10 cellular contexts compared by ENCODE assay signal in genomic region chr12:14284189-14284722, GRCh38.
DNase-seq lines count a peak whose midpoint lies in the region; ATAC-seq, FAIRE-seq and TF ChIP-seq lines count a peak whose summit lies in the region.
"Had no signal": no experiment of that assay in that cellular context is flagged by ENCODE, and none has a peak within 500 bp of the region (broad histone marks: within the 10 kb centered on the region; RNA-seq: fewer than 3 reads in every experiment).

No MANE protein-coding gene starts in this region.

- CTCF ChIA-PET in K562 (lab: Yijun Ruan, JAX; ENCODE audit: low intra/inter-chr PET ratio): no interaction called here
- CTCF ChIA-PET in CD4-positive, alpha-beta memory T cell (lab: Charles Lee; ENCODE audit: partially characterized antibody): interaction anchor here (1.0 to 1.1 kb wide), 2 partner anchors 9 to 345 kb away, joined by 3 read pairs; no protein-coding TSS in a partner anchor

- peak overlapping the region; percentile 47 for H3K4me2 ChIP-seq in K562 (ENCODE audit: insufficient read depth, low read length)

- TF ChIP-seq POLR2A in K562 (conservative IDR thresholded peaks at IDR 0.05) (0 out of 2 replicates have a peak, but pooled peaks have one; percentile 28), ovary (IDR thresholded peaks at IDR 0.05) (no peak)

- peak; percentile 20 to 40 (median 38); a peak in 4 of 6 replicates for TF ChIP-seq CTCF in K562 (IDR thresholded peaks at IDR 0.05 in 2 of 3, conservative IDR thresholded peaks at IDR 0.05 in 1 of 3; ENCODE audit: insufficient read depth in 2 of 3, low read depth in 1 of 3, low read length in 3 of 3)
- peak in 1 of 3 donors; percentile 37 for TF ChIP-seq CTCF in ovary (IDR thresholded peaks at IDR 0.05)

- H3K9me3 Mint-ChIP-seq in CD4-positive, alpha-beta memory T cell: peaks cover 0 to 24% (median 11%) of the 10 kb centered on the region in 8 donors

- H2AFZ ChIP-seq in K562 (ENCODE audit: low read depth, low read length): peak overlapping the region; percentile 92

- peak; percentile 25; the same call in 1 of the 2 replicates for TF ChIP-seq EP300 in K562 (IDR thresholded peaks at IDR 0.05; ENCODE audit: low read length)
- TF ChIP-seq EP300 in ovary (IDR thresholded peaks at IDR 0.05): peak; percentile 9

- H3K9ac ChIP-seq in K562 (ENCODE audit: insufficient read depth in 1 of 2, low read depth in 2 of 2, low read length in 2 of 2): peak overlapping the region in 1 of 2 experiments; percentile 42; a peak in 2 of 4 replicates

- H3K4me3 ChIP-seq in K562 (no peak overlapping the region), ovary (no peak overlapping the region)
- H3K4me3 ChIP-seq in CD4-positive, alpha-beta memory T cell (ENCODE audit: low read length in 2 of 2): no peak overlapping the region

- FAIRE-seq in K562 (lab: Jason Lieb, UNC) (peak; percentile 95), RCC 7860 (lab: Jason Lieb, UNC) (no peak), HTR-8/SVneo (lab: Jason Lieb, UNC) (no peak)

- H3K27me3 ChIP-seq in K562 (ENCODE audit: control insufficient read depth in 2 of 2, insufficient read depth in 2 of 2, low read length in 2 of 2) (no peaks in the 10 kb centered on the region), ovary (no peaks in the 10 kb centered on the region)
- H3K27me3 ChIP-seq in CD4-positive, alpha-beta memory T cell (ENCODE audit: insufficient read depth, low read length): no peaks in the 10 kb centered on the region
- H3K27me3 ChIP-seq: neutrophil had no signal

- intact Hi-C loops in K562 (cut with micrococcal nuclease) (loop anchor here (1.0 kb wide), 1 partner anchor 26 kb away; no protein-coding TSS in a partner anchor), ovary (cut with DNase I) (loop anchor here in 1 of 4 donors (2.0 kb wide), 1 partner anchor 23 kb away; no protein-coding TSS in a partner anchor), head of caudate nucleus (cut with DNase I) (no loop called here)
- intact Hi-C loops in CD4-positive, alpha-beta memory T cell (cut with micrococcal nuclease): no loop called here

- no peaks in the 10 kb centered on the region for H3K36me3 ChIP-seq in K562 (ENCODE audit: control insufficient read depth, insufficient read depth, low read length)
- no peaks in the 10 kb centered on the region for H3K36me3 ChIP-seq in ovary
- H3K36me3 ChIP-seq in CD4-positive, alpha-beta memory T cell (ENCODE audit: insufficient read depth, low read length): no peaks in the 10 kb centered on the region
- H3K36me3 ChIP-seq: neutrophil had no signal

- peak overlapping the region in 1 of 7 donors; percentile 48 for H3K27ac Mint-ChIP-seq in CD4-positive, alpha-beta memory T cell

- H3K27ac ChIP-seq in K562 (ENCODE audit: extremely low read depth, low read depth, low read length) (peak overlapping the region; percentile 82), ovary (peak overlapping the region in 1 of 2 donors; percentile 66)
- H3K27ac ChIP-seq in CD4-positive, alpha-beta memory T cell (ENCODE audit: low read depth, low read length): no peak overlapping the region
- H3K27ac ChIP-seq: neutrophil had no signal

- no peaks in the 10 kb centered on the region for H3K9me1 ChIP-seq in K562 (ENCODE audit: control insufficient read depth, insufficient read depth, low read length)

- H3K36me3 Mint-ChIP-seq in CD4-positive, alpha-beta memory T cell: peaks cover 0 to 4% of the 10 kb centered on the region in 2 donors

- H3K79me2 ChIP-seq in K562 (ENCODE audit: control insufficient read depth, insufficient read depth, low read length): no peaks in the 10 kb centered on the region

- H3K4me1 ChIP-seq in K562 (replicated peaks in 1 of 2; ENCODE audit: control insufficient read depth in 2 of 2, insufficient read depth in 2 of 2, low read length in 2 of 2) (peaks cover 8 to 18% of the 10 kb centered on the region in 2 experiments; a peak in 4 of 5 replicates), ovary (ENCODE audit: insufficient read depth) (peaks cover 3% of the 10 kb centered on the region)
- no peaks in the 10 kb centered on the region for H3K4me1 ChIP-seq in CD4-positive, alpha-beta memory T cell (ENCODE audit: insufficient read depth, low read length)

- H3K9me3 ChIP-seq in K562 (replicated peaks; ENCODE audit: control insufficient read depth, insufficient read depth, low read depth, low read length) (peaks cover 6% of the 10 kb centered on the region), ovary (no peaks in the 10 kb centered on the region)
- H3K9me3 ChIP-seq in CD4-positive, alpha-beta memory T cell (ENCODE audit: control insufficient read depth in 1 of 2, low read length in 2 of 2): peaks cover 0 to 6% of the 10 kb centered on the region in 2 donors

- POLR2A ChIA-PET in K562 (lab: Yijun Ruan, JAX): interaction anchor here (0.9 to 1.5 kb wide), 4 partner anchors 8 to 81 kb away, joined by 3 to 7 read pairs (median 5); partner anchors contain the start of gene ATF7IP
- POLR2A ChIA-PET in CD4-positive, alpha-beta memory T cell (lab: Charles Lee; ENCODE audit: partially characterized antibody): no interaction called here

- peak; percentile 64 for ATAC-seq in GM19035 (IDR thresholded peaks at IDR 0.05; ENCODE audit: unreplicated experiment)
- ATAC-seq in HG02885 (IDR thresholded peaks at IDR 0.05; ENCODE audit: poor library complexity, unreplicated experiment): peak; percentile 83
- ATAC-seq in K562: peak; percentile 99

- no TSS peak for BruUV-seq in K562 (replicated peaks; lab: Mats Ljungman, UMichigan)

- H3K4me3 Mint-ChIP-seq in CD4-positive, alpha-beta memory T cell: no peak overlapping the region

- 4% methylated on average over 5 of the region's 7 CpGs for WGBS in K562 (ENCODE audit: insufficient coverage, low coverage, missing lambda C conversion rate)
- 7 to 13% (median 9%) methylated on average over 7 of the region's 7 CpGs for WGBS in ovary, 3 donors

- H3K4me1 Mint-ChIP-seq in CD4-positive, alpha-beta memory T cell: peaks cover 0 to 4% (median 0%) of the 10 kb centered on the region in 4 donors

- H3K27me3 Mint-ChIP-seq in CD4-positive, alpha-beta memory T cell: no peaks in the 10 kb centered on the region

- TF ChIP-seq RAD21 in K562 (CRISPR knock-in tag; conservative IDR thresholded peaks at IDR 0.05 in 1 of 2, IDR thresholded peaks at IDR 0.05 in 1 of 2): peak; percentile 35 to 48

- H4K20me1 ChIP-seq in K562 (replicated peaks; ENCODE audit: control insufficient read depth, insufficient read depth, low read length): no peaks in the 10 kb centered on the region

- DNase-seq in K562 (ENCODE audit: extremely low read depth in 1 of 4, low spot score in 3 of 4): peak; percentile 21 to 81 (median 48)
- DNase-seq in ovary: peak; percentile 80 to 89 (median 84)
- DNase-seq in RCC 7860 (ENCODE audit: low spot score): no peak
- DNase-seq in HTR-8/SVneo (ENCODE audit: insufficient read length, low spot score): no peak
- no peak for DNase-seq in CD4-positive, alpha-beta memory T cell
- DNase-seq in head of caudate nucleus: no peak
- DNase-seq: activated naive CD4-positive, alpha-beta T cell treated with anti-CD3 and anti-CD28 coated beads, Interleukin-2, amount 50 U/mL, for 16 hours had no signal

- in situ Hi-C loops in K562 (cut with MboI): no loop called here

TF ChIP-seq in K562, 482 proteins besides CTCF, POLR2A, EP300 and RAD21 (continues in another document):
- no peak for TF ChIP-seq ZNF324 (CRISPR knock-in tag; IDR thresholded peaks at IDR 0.05)
- peak; percentile 53; the same call in 1 of the 2 replicates for TF ChIP-seq DMBX1 (CRISPR knock-in tag; IDR thresholded peaks at IDR 0.05; ENCODE audit: borderline replicate concordance)
- TF ChIP-seq TBP (optimal IDR thresholded peaks at IDR 0.05; ENCODE audit: low read depth, low read length): no peak
- no peak for TF ChIP-seq MXD1 (CRISPR knock-in tag; IDR thresholded peaks at IDR 0.05; ENCODE audit: borderline replicate concordance, poor library complexity, severe bottlenecking)
- 0 out of 2 replicates have a peak, but pooled peaks have one; percentile 26 for TF ChIP-seq CREB3L1 (IDR thresholded peaks at IDR 0.05; ENCODE audit: borderline replicate concordance, low read depth)
- peak; percentile 52; the same call in 1 of the 2 replicates for TF ChIP-seq TAL1 (IDR thresholded peaks at IDR 0.05)
- TF ChIP-seq MAZ (CRISPR knock-in tag; conservative IDR thresholded peaks at IDR 0.05 in 1 of 2, IDR thresholded peaks at IDR 0.05 in 1 of 2): peak in 1 of 2 experiments; percentile 26; a peak in 1 of 4 replicates
- TF ChIP-seq BRF2 (IDR thresholded peaks at IDR 0.05; ENCODE audit: borderline replicate concordance, insufficient read depth, insufficient read length): no peak
- TF ChIP-seq TCF3 (CRISPR knock-in tag; IDR thresholded peaks at IDR 0.05): peak; percentile 77
- no peak for TF ChIP-seq RBM17 (IDR thresholded peaks at IDR 0.05; ENCODE audit: borderline replicate concordance, low read depth, low read length)
- TF ChIP-seq MAX (CRISPR knock-in tag; IDR thresholded peaks at IDR 0.05): 0 out of 2 replicates have a peak, but pooled peaks have one; percentile 20

Comparison
In these comparisons a context has a peak if more than half of its experiments do, and no peak if none do; other contexts are left out.
1. DNase-seq: peak in K562 (4 of 4) and ovary (5 of 5); none in RCC 7860 (single experiment), HTR-8/SVneo (single experiment), CD4-positive, alpha-beta memory T cell (0 of 5) and head of caudate nucleus (0 of 42).
2. Peak in every context shown above with its lines, with median percentiles within 50 percentile points of each other: ATAC-seq.